Comparison of ENCODE assay signal across 1 cellular context in the genomic region with DNA sequence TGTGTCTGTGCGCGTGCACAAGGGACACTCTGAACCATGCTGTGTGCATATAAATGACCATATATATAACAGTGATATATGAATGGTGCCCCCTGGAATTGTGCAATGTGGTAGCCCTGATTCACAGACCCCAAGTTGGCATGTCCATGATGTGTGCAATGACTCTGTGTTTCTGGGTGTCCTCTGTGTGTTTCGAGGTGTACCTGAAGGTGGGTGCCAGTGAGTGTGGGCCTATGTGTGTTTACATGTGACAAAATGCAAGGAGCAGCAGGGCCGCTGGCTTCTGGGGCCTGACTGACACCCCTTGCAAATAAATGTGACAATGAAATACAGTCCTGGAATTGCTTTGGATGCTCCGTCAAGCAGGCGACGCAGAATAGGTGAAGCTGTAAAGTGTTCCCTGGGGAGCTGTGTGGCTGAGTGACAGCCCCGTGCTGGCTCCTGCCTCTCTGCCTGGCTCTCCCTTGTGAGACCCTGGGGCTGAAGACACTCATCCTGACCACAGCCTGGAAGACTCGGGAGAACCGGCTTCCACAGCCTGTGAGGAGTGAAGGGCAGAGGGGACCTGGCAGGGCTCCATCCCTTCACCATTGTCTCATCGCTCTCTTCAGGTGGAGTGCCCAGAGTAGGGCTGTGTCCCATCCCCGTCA.
TF ChIP-seq lines count a peak whose summit lies in the region.

No MANE protein-coding gene starts in this region.

TF ChIP-seq in K562, 482 proteins besides CTCF, POLR2A, EP300 and RAD21:
- TF ChIP-seq PKNOX1 (IDR thresholded peaks at IDR 0.05) (0 out of 2 replicates have a peak, but pooled peaks have one; percentile 14), BCL6 (CRISPR knock-in tag; IDR thresholded peaks at IDR 0.05) (no peak)
